Comparison of ENCODE assay signal across 1 cellular context in the genomic region with DNA sequence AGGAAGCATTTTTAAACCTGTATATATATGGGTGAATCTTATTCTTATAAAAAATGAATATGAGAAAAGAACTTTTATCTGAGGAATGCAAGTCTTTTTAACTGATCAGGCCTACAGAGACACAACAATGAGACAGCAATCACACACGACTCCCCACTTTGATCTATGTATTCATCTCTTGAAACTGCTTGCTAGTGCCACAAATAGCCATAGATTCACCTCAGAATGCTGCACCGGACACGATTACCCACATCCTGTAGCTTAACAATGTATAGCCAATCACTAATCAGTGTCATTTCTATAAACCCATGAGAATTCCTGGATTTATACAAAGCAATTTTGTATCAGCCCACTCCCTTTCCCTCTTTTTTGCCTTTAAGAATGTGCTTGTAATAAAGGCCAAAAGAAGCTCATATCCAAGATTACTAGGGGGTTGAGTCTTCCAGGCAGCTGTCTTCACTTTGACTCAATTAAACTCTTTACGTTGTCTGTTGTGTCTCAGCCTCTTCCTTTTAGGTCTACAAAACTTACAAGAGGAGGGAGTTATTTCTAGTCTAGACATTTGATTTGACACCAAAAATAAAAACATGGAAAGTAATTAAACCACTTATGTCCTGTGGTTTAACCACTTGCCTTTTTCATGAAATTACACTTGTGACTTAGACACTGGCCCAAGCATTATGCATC.
TF ChIP-seq lines count a peak whose summit lies in the region.

No MANE protein-coding gene starts in this region.

TF ChIP-seq in H1, 55 proteins besides CTCF, POLR2A, EP300 and RAD21:
- TF ChIP-seq, protein P1, sequence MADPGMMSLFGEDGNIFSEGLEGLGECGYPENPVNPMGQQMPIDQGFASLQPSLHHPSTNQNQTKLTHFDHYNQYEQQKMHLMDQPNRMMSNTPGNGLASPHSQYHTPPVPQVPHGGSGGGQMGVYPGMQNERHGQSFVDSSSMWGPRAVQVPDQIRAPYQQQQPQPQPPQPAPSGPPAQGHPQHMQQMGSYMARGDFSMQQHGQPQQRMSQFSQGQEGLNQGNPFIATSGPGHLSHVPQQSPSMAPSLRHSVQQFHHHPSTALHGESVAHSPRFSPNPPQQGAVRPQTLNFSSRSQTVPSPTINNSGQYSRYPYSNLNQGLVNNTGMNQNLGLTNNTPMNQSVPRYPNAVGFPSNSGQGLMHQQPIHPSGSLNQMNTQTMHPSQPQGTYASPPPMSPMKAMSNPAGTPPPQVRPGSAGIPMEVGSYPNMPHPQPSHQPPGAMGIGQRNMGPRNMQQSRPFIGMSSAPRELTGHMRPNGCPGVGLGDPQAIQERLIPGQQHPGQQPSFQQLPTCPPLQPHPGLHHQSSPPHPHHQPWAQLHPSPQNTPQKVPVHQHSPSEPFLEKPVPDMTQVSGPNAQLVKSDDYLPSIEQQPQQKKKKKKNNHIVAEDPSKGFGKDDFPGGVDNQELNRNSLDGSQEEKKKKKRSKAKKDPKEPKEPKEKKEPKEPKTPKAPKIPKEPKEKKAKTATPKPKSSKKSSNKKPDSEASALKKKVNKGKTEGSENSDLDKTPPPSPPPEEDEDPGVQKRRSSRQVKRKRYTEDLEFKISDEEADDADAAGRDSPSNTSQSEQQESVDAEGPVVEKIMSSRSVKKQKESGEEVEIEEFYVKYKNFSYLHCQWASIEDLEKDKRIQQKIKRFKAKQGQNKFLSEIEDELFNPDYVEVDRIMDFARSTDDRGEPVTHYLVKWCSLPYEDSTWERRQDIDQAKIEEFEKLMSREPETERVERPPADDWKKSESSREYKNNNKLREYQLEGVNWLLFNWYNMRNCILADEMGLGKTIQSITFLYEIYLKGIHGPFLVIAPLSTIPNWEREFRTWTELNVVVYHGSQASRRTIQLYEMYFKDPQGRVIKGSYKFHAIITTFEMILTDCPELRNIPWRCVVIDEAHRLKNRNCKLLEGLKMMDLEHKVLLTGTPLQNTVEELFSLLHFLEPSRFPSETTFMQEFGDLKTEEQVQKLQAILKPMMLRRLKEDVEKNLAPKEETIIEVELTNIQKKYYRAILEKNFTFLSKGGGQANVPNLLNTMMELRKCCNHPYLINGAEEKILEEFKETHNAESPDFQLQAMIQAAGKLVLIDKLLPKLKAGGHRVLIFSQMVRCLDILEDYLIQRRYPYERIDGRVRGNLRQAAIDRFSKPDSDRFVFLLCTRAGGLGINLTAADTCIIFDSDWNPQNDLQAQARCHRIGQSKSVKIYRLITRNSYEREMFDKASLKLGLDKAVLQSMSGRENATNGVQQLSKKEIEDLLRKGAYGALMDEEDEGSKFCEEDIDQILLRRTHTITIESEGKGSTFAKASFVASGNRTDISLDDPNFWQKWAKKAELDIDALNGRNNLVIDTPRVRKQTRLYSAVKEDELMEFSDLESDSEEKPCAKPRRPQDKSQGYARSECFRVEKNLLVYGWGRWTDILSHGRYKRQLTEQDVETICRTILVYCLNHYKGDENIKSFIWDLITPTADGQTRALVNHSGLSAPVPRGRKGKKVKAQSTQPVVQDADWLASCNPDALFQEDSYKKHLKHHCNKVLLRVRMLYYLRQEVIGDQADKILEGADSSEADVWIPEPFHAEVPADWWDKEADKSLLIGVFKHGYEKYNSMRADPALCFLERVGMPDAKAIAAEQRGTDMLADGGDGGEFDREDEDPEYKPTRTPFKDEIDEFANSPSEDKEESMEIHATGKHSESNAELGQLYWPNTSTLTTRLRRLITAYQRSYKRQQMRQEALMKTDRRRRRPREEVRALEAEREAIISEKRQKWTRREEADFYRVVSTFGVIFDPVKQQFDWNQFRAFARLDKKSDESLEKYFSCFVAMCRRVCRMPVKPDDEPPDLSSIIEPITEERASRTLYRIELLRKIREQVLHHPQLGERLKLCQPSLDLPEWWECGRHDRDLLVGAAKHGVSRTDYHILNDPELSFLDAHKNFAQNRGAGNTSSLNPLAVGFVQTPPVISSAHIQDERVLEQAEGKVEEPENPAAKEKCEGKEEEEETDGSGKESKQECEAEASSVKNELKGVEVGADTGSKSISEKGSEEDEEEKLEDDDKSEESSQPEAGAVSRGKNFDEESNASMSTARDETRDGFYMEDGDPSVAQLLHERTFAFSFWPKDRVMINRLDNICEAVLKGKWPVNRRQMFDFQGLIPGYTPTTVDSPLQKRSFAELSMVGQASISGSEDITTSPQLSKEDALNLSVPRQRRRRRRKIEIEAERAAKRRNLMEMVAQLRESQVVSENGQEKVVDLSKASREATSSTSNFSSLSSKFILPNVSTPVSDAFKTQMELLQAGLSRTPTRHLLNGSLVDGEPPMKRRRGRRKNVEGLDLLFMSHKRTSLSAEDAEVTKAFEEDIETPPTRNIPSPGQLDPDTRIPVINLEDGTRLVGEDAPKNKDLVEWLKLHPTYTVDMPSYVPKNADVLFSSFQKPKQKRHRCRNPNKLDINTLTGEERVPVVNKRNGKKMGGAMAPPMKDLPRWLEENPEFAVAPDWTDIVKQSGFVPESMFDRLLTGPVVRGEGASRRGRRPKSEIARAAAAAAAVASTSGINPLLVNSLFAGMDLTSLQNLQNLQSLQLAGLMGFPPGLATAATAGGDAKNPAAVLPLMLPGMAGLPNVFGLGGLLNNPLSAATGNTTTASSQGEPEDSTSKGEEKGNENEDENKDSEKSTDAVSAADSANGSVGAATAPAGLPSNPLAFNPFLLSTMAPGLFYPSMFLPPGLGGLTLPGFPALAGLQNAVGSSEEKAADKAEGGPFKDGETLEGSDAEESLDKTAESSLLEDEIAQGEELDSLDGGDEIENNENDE (IDR thresholded peaks at IDR 0.05; ENCODE audit: insufficient replicate concordance, low read length), result no peak
- TF ChIP-seq CREB1 (IDR thresholded peaks at IDR 0.05) (no peak), CHD2 (IDR thresholded peaks at IDR 0.05; ENCODE audit: low read length) (no peak), YY1 (IDR thresholded peaks at IDR 0.05; ENCODE audit: low read depth, low read length) (no peak)
